In genomic region chr1:53943090-53943489, GRCh38 we compare ENCODE assay signal across 21 cellular contexts. TPM values are rescaled to one million over a fixed set of nuclear protein-coding genes. Genes with fewer than 3 reads are reported as not detected.
DNase-seq lines count a peak whose midpoint lies in the region; ATAC-seq and TF ChIP-seq lines count a peak whose summit lies in the region.
"Had no signal": no experiment of that assay in that cellular context is flagged by ENCODE, and none has a peak within 500 bp of the region (broad histone marks: within the 10 kb centered on the region; RNA-seq: fewer than 3 reads in every experiment).

No MANE protein-coding gene starts in this region.

- H3K4me3 Mint-ChIP-seq in CD8-positive, alpha-beta T cell: peak overlapping the region; percentile 32
- H3K4me3 Mint-ChIP-seq in activated T-helper 17 cell treated with anti-CD3 and anti-CD28 coated beads, Interleukin-2, amount 50 U/mL, for 72 hours: peak overlapping the region; percentile 99
- H3K4me3 Mint-ChIP-seq in memory B cell: no peak overlapping the region

- H3K4me3 ChIP-seq in BLaER1 (no peak overlapping the region), body of pancreas (no peak overlapping the region)
- H3K4me3 ChIP-seq in CD8-positive, alpha-beta T cell (ENCODE audit: low read depth, low read length): no peak overlapping the region
- H3K4me3 ChIP-seq: sigmoid colon, transverse colon had no signal

- H3K4me1 Mint-ChIP-seq in CD8-positive, alpha-beta T cell (ENCODE audit: low read depth): peaks cover 65% of the 10 kb centered on the region
- H3K4me1 Mint-ChIP-seq in activated T-helper 17 cell treated with anti-CD3 and anti-CD28 coated beads, Interleukin-2, amount 50 U/mL, for 72 hours: peaks cover 37% of the 10 kb centered on the region
- H3K4me1 Mint-ChIP-seq in memory B cell: peaks cover 26% of the 10 kb centered on the region

- DNase-seq in CD8-positive, alpha-beta T cell: no peak
- DNase-seq in memory B cell (ENCODE audit: low spot score in 2 of 2): no peak
- no peak for DNase-seq in body of pancreas
- no peak for DNase-seq in NAMALWA (ENCODE audit: low spot score)
- DNase-seq in NCI-H345 treated with DMSO at 0.1 percent for 48 hours (lab: John Stamatoyannopoulos, UW; ENCODE audit: unreplicated experiment): no peak
- no peak for DNase-seq in DMS153 (lab: John Stamatoyannopoulos, UW)
- DNase-seq: activated CD4-positive, alpha-beta T cell treated with anti-CD3 and anti-CD28 coated beads, Interleukin-2, amount 50 U/mL, for 1 hour; GOT3; NCI-H1092 treated with DMSO at 0.1 percent for 48 hours; NCI-H510A; RPMI8226; sigmoid colon; stimulated activated naive CD4-positive, alpha-beta T cell; transverse colon had no signal

- CTCF ChIA-PET in CD8-positive, alpha-beta T cell (lab: Charles Lee): interaction anchor here (0.9 to 9.7 kb wide), 3 partner anchors 17 to 83 kb away, joined by 3 to 105 read pairs (median 54); no protein-coding TSS in a partner anchor

- 0 out of 2 replicates have a peak overlapping the region, but pooled peaks have one; percentile 95 for H3K4me2 ChIP-seq in BLaER1
- H3K4me2 ChIP-seq: KMS-11 had no signal

- H3K9me3 ChIP-seq in BLaER1 (no peaks in the 10 kb centered on the region), body of pancreas (no peaks in the 10 kb centered on the region)
- no peaks in the 10 kb centered on the region for H3K9me3 ChIP-seq in CD8-positive, alpha-beta T cell (ENCODE audit: low read length)
- H3K9me3 ChIP-seq: sigmoid colon, transverse colon had no signal

- H3K27ac ChIP-seq in BLaER1 (no peak overlapping the region), body of pancreas (no peak overlapping the region)
- no peak overlapping the region for H3K27ac ChIP-seq in CD8-positive, alpha-beta T cell (ENCODE audit: low read depth, low read length)
- H3K27ac ChIP-seq: KMS-11, parathyroid adenoma, sigmoid colon, transverse colon had no signal

- H3K9ac ChIP-seq in BLaER1: no peak overlapping the region
- H3K9ac ChIP-seq: KMS-11, parathyroid adenoma had no signal

- no peak for TF ChIP-seq CTCF in CD8-positive, alpha-beta T cell (IDR thresholded peaks at IDR 0.05)
- no peak for TF ChIP-seq CTCF in body of pancreas (IDR thresholded peaks at IDR 0.05)

- no peak for TF ChIP-seq POLR2A in body of pancreas (IDR thresholded peaks at IDR 0.05)

- peaks cover 20% of the 10 kb centered on the region for H3K36me3 Mint-ChIP-seq in CD8-positive, alpha-beta T cell
- peaks cover 55% of the 10 kb centered on the region for H3K36me3 Mint-ChIP-seq in activated T-helper 17 cell treated with anti-CD3 and anti-CD28 coated beads, Interleukin-2, amount 50 U/mL, for 72 hours (ENCODE audit: low read depth)
- H3K36me3 Mint-ChIP-seq in memory B cell: peaks cover 6% of the 10 kb centered on the region

- no peak overlapping the region for H3K27ac Mint-ChIP-seq in CD8-positive, alpha-beta T cell
- H3K27ac Mint-ChIP-seq in activated T-helper 17 cell treated with anti-CD3 and anti-CD28 coated beads, Interleukin-2, amount 50 U/mL, for 72 hours: peak overlapping the region; percentile 84
- H3K27ac Mint-ChIP-seq in memory B cell: peak overlapping the region; percentile 55

- H3K36me3 ChIP-seq in BLaER1: peaks cover 19% of the 10 kb centered on the region
- peaks cover under 1% of the 10 kb centered on the region for H3K36me3 ChIP-seq in CD8-positive, alpha-beta T cell (ENCODE audit: insufficient read depth, low read length)
- no peaks in the 10 kb centered on the region for H3K36me3 ChIP-seq in body of pancreas (replicated peaks in 1 of 2; ENCODE audit: insufficient read depth in 1 of 2, low read depth in 2 of 2)
- H3K36me3 ChIP-seq: sigmoid colon, transverse colon had no signal

- no peaks in the 10 kb centered on the region for H3K27me3 Mint-ChIP-seq in CD8-positive, alpha-beta T cell (ENCODE audit: low read depth)
- no peaks in the 10 kb centered on the region for H3K27me3 Mint-ChIP-seq in activated T-helper 17 cell treated with anti-CD3 and anti-CD28 coated beads, Interleukin-2, amount 50 U/mL, for 72 hours
- H3K27me3 Mint-ChIP-seq in memory B cell: no peaks in the 10 kb centered on the region

- WGBS in body of pancreas, 2 donors: 93 to 94% methylated on average over 6 of the region's 6 CpGs

- POLR2A ChIA-PET in CD8-positive, alpha-beta T cell (lab: Charles Lee): no interaction called here

- peaks cover 8% of the 10 kb centered on the region for H4K20me1 ChIP-seq in BLaER1

- ATAC-seq in CD8-positive, alpha-beta T cell: no peak
- no peak for ATAC-seq in activated T-helper 17 cell treated with anti-CD3 and anti-CD28 coated beads, Interleukin-2, amount 50 U/mL, for 72 hours (replicated peaks)
- no peak for ATAC-seq in memory B cell (ENCODE audit: low read depth)
- no peak for ATAC-seq in body of pancreas
- ATAC-seq: SK-N-SH treated with all-trans-retinoic acid at 6 μM for 48 hours had no signal

- intact Hi-C loops in CD8-positive, alpha-beta T cell (cut with DNase I, micrococcal nuclease): loop anchor here in 1 of 2 experiments (10.0 kb wide), 1 partner anchor 718 kb away; the partner anchor contains the start of gene CZIB
- intact Hi-C loops in body of pancreas (cut with DNase I): no loop called here

- H3K9me3 Mint-ChIP-seq in CD8-positive, alpha-beta T cell: no peaks in the 10 kb centered on the region
- H3K9me3 Mint-ChIP-seq in activated T-helper 17 cell treated with anti-CD3 and anti-CD28 coated beads, Interleukin-2, amount 50 U/mL, for 72 hours: peaks cover 7% of the 10 kb centered on the region
- no peaks in the 10 kb centered on the region for H3K9me3 Mint-ChIP-seq in memory B cell

- H3K27me3 ChIP-seq in BLaER1: no peaks in the 10 kb centered on the region
- no peaks in the 10 kb centered on the region for H3K27me3 ChIP-seq in CD8-positive, alpha-beta T cell (ENCODE audit: insufficient read depth, low read length)
- H3K27me3 ChIP-seq in body of pancreas: no peaks in the 10 kb centered on the region
- H3K27me3 ChIP-seq: sigmoid colon, transverse colon had no signal

- H3K4me1 ChIP-seq in BLaER1 (peaks cover 34% of the 10 kb centered on the region), body of pancreas (peaks cover 23% of the 10 kb centered on the region)
- H3K4me1 ChIP-seq in CD8-positive, alpha-beta T cell (ENCODE audit: insufficient read depth, low read length): peaks cover 27% of the 10 kb centered on the region

RNA-seq across cellular contexts. Expression of gene IFT25, which starts 2.4 kb away (rescaled TPM):
- total RNA-seq in CD8-positive, alpha-beta T cell: 10 to 100 TPM; 12.8 to 13.1 TPM
- total RNA-seq in activated T-helper 17 cell treated with anti-CD3 and anti-CD28 coated beads, Interleukin-2, amount 50 U/mL, for 72 hours: 10 to 100 TPM; 71.3 to 99.6 TPM
- 10 to 100 TPM in 1 of 2 donors, 1 to 10 TPM in 1; 6.6 to 17.6 TPM for total RNA-seq in body of pancreas

RNA-seq across cellular contexts. Expression of gene LRRC42, which starts 3.1 kb away (rescaled TPM):
- total RNA-seq in CD8-positive, alpha-beta T cell: 1 to 10 TPM; 4.3 to 4.7 TPM
- 10 to 100 TPM; 25.2 to 28.5 TPM for total RNA-seq in activated T-helper 17 cell treated with anti-CD3 and anti-CD28 coated beads, Interleukin-2, amount 50 U/mL, for 72 hours
- total RNA-seq in body of pancreas: 10 to 100 TPM in 1 of 2 donors, 1 to 10 TPM in 1; 2.3 to 17.1 TPM

RNA-seq across cellular contexts. Expression of gene DIO1, which starts 49.1 kb away (rescaled TPM):
- total RNA-seq in CD8-positive, alpha-beta T cell: not detected
- not detected for total RNA-seq in activated T-helper 17 cell treated with anti-CD3 and anti-CD28 coated beads, Interleukin-2, amount 50 U/mL, for 72 hours
- not detected for total RNA-seq in body of pancreas
- total RNA-seq: astrocyte, lung microvascular endothelial cell, sigmoid colon, transverse colon had no signal

RNA-seq across cellular contexts. Expression of gene YIPF1, which starts 53.5 kb away (rescaled TPM):
- total RNA-seq in CD8-positive, alpha-beta T cell: 1 to 10 TPM; 4.6 to 5.4 TPM
- 10 to 100 TPM; 13.7 to 14.8 TPM for total RNA-seq in activated T-helper 17 cell treated with anti-CD3 and anti-CD28 coated beads, Interleukin-2, amount 50 U/mL, for 72 hours
- total RNA-seq in body of pancreas: 10 to 100 TPM; 16.1 to 21.1 TPM
